In the genomic region with DNA sequence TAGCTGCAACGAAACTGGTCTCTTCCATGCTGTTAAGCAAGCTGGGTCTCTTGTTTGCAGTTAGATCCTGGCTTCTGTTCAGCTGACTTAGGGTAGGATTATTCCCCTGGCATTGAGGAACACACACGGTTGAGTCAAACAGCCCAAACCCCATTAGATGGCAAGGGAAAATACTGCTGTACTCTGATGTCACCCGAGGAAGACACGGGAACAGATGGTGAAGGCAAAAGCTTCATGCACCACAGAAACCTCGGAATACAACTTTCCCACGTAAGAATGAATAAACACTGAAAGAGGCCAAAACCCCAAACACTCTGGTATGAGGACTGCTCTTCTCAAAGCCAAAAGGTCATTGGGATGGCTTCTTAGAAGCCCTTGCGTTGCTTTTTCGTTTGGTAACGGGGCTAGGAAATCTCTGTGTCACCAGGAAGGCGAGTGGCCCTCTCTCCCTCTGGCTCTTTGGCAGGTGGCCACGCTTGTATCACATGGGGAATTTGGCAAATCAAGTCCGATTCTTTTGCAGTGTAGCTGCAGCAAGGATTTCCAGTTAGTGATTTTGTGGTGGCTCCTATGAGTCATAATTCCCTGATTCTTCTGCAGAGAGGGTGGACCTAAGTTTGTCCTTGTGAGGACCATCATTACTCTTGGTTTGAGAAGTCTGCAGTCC, we compare ENCODE assay signal across 8 cellular contexts.
DNase-seq lines count a peak whose midpoint lies in the region; ATAC-seq and TF ChIP-seq lines count a peak whose summit lies in the region.

No MANE protein-coding gene starts in this region.

- ATAC-seq in GM19452 (IDR thresholded peaks at IDR 0.05; ENCODE audit: unreplicated experiment) (peak; percentile 28), HG03520 (IDR thresholded peaks at IDR 0.05; ENCODE audit: unreplicated experiment) (no peak), GM21528 (IDR thresholded peaks at IDR 0.05; ENCODE audit: low FRiP score, unreplicated experiment) (no peak)

- TF ChIP-seq CTCF in AG04449 (IDR thresholded peaks at IDR 0.05; ENCODE audit: insufficient read depth, low read length, missing control alignments): no peak
- no peak for TF ChIP-seq CTCF in coronary artery (IDR thresholded peaks at IDR 0.05)

- POLR2A ChIA-PET in AG04449 (lab: Yijun Ruan, JAX): interaction anchor here (0.6 to 1.2 kb wide), 3 partner anchors 11 to 30 kb away, joined by 3 to 4 read pairs (median 3); no protein-coding TSS in a partner anchor

- H3K27ac ChIP-seq in coronary artery: peak overlapping the region; percentile 62 to 79

- H3K4me3 ChIP-seq in AG04449 (ENCODE audit: low read depth, low read length): peak overlapping the region; percentile 25
- H3K4me3 ChIP-seq in coronary artery: peak overlapping the region; percentile 56

- CTCF ChIA-PET in AG04449 (lab: Yijun Ruan, JAX): interaction anchor here (0.8 to 1.6 kb wide), 3 partner anchors 14 to 369 kb away, joined by 3 to 4 read pairs (median 3); no protein-coding TSS in a partner anchor

- DNase-seq in AG04449 (ENCODE audit: low read depth, low spot score) (peak; percentile 95), NCI-H69 (lab: John Stamatoyannopoulos, UW) (peak; percentile 92), coronary artery (ENCODE audit: low spot score) (peak; percentile 93), medulla oblongata (ENCODE audit: extremely low spot score) (peak; percentile 91)
- no peak for DNase-seq in activated CD4-positive, CD25-positive, alpha-beta regulatory T cell (lab: John Stamatoyannopoulos, UW)

Comparison
In these comparisons a context has a peak if more than half of its experiments do, and no peak if none do; other contexts are left out.
1. DNase-seq: peak in AG04449 (single experiment), NCI-H69 (single experiment), coronary artery (single experiment) and medulla oblongata (single experiment); none in activated CD4-positive, CD25-positive, alpha-beta regulatory T cell (0 of 4).